Comparison of ENCODE assay signal across 7 cellular contexts in the genomic region with DNA sequence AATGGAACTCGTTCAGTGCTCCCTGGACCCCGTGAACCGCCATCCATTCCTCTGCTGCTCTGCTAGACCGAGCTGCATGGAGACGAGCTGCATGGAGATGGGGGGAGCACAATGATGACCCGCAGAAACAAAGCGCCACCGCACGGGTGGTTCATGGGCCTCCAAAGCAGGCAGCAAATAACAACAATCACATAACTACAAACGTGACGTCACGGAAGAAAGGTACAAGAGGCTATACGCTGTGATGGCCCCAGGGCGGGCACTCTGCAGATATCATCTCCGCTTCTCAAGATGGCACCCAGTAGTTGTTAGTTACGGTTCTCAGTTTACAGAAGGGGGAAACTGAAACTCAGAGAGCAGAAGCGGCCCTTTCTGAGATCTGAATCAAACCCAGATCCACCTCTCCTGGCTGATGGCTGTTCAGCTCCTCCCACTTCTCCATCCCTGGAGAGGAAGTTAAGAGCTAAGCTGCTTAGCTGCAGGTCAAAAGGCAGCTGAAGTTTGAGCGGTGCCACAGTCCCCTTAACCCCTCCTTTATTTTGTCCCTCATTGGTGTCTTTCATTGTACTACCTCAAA. TPM values are rescaled to one million over a fixed set of nuclear protein-coding genes. Genes with fewer than 3 reads are reported as not detected.
A peak's percentile ranks its signal among the peaks of the same experiment; 100 is the strongest.
DNase-seq lines count a peak whose midpoint lies in the region; ATAC-seq lines count a peak whose summit lies in the region.

No MANE protein-coding gene starts in this region.

- H3K4me1 ChIP-seq in trophoblast cell (ENCODE audit: control insufficient read depth in 1 of 2, insufficient read depth in 2 of 2, low read length in 2 of 2), result peaks cover 9 to 14% of the 10 kb centered on the region in 2 experiments

- no peak overlapping the region for H3K14ac ChIP-seq in trophoblast cell (ENCODE audit: low read length)

- H3K27me3 ChIP-seq in H7 (ENCODE audit: control insufficient read depth, insufficient read depth, low read length) (no peaks in the 10 kb centered on the region), trophoblast cell (ENCODE audit: insufficient read depth, low read length) (no peaks in the 10 kb centered on the region)

- no peak overlapping the region for H2BK12ac ChIP-seq in trophoblast cell (ENCODE audit: low read length)

- no peak overlapping the region for H4K12ac ChIP-seq in trophoblast cell (ENCODE audit: low read depth, low read length)

- no peaks in the 10 kb centered on the region for H3K9me3 Mint-ChIP-seq in activated naive CD8-positive, alpha-beta T cell treated with anti-CD3 and anti-CD28 coated beads, Interleukin-2, amount 50 U/mL, for 24 hours

- H2BK5ac ChIP-seq in trophoblast cell (ENCODE audit: low read depth, low read length, poor library complexity), result no peak overlapping the region

- no peak overlapping the region for H2AFZ ChIP-seq in trophoblast cell (ENCODE audit: insufficient read depth, low read length, poor library complexity)

- H3K27me3 Mint-ChIP-seq in activated naive CD8-positive, alpha-beta T cell treated with anti-CD3 and anti-CD28 coated beads, Interleukin-2, amount 50 U/mL, for 24 hours, result no peaks in the 10 kb centered on the region

- no CpG with 5 or more reads among the region's 18 CpGs for WGBS in trophoblast cell (ENCODE audit: extremely low coverage, insufficient coverage, insufficient read length)

- peak overlapping the region; percentile 9 for H3K4me2 ChIP-seq in trophoblast cell (ENCODE audit: low read length)

- peak overlapping the region; percentile 94 for H3K27ac Mint-ChIP-seq in activated naive CD8-positive, alpha-beta T cell treated with anti-CD3 and anti-CD28 coated beads, Interleukin-2, amount 50 U/mL, for 24 hours

- no peak overlapping the region for H4K91ac ChIP-seq in trophoblast cell (ENCODE audit: low read depth, low read length)

- H3K9me3 ChIP-seq in trophoblast cell (ENCODE audit: insufficient read depth, low read depth, low read length), result peaks cover 1% of the 10 kb centered on the region

- peaks cover 21% of the 10 kb centered on the region for H3K4me1 Mint-ChIP-seq in activated naive CD8-positive, alpha-beta T cell treated with anti-CD3 and anti-CD28 coated beads, Interleukin-2, amount 50 U/mL, for 24 hours

- peaks cover 30% of the 10 kb centered on the region for H3K36me3 Mint-ChIP-seq in activated naive CD8-positive, alpha-beta T cell treated with anti-CD3 and anti-CD28 coated beads, Interleukin-2, amount 50 U/mL, for 24 hours (ENCODE audit: low read depth)

- peaks cover 10% of the 10 kb centered on the region for H3K79me2 ChIP-seq in trophoblast cell (ENCODE audit: control insufficient read depth, insufficient read depth, low read length, poor library complexity)

- H3K23ac ChIP-seq in trophoblast cell (ENCODE audit: low read length), result no peak overlapping the region

- H3K36me3 ChIP-seq in H7 (replicated peaks; ENCODE audit: control insufficient read depth, insufficient read depth, low read length) (peaks cover 32% of the 10 kb centered on the region), trophoblast cell (ENCODE audit: control insufficient read depth in 1 of 2, insufficient read depth in 2 of 2, low read length in 2 of 2) (peaks cover 29% of the 10 kb centered on the region in 2 experiments)

- peak; percentile 51 for ATAC-seq in GM18511 (IDR thresholded peaks at IDR 0.05; ENCODE audit: unreplicated experiment)
- ATAC-seq in activated naive CD8-positive, alpha-beta T cell treated with anti-CD3 and anti-CD28 coated beads, Interleukin-2, amount 50 U/mL, for 24 hours, result peak; percentile 20

- H2AK5ac ChIP-seq in trophoblast cell (ENCODE audit: low read length), result no peak overlapping the region

- no peak overlapping the region for H4K8ac ChIP-seq in trophoblast cell (ENCODE audit: low read depth, low read length)

- peak overlapping the region; percentile 95 for H3K4me3 Mint-ChIP-seq in activated naive CD8-positive, alpha-beta T cell treated with anti-CD3 and anti-CD28 coated beads, Interleukin-2, amount 50 U/mL, for 24 hours

- H3K27ac ChIP-seq in trophoblast cell (ENCODE audit: low read depth, low read length), result no peak overlapping the region

- H3K18ac ChIP-seq in trophoblast cell (ENCODE audit: low read length), result no peak overlapping the region

- peak; percentile 48 for DNase-seq in H7
- DNase-seq in NCI-H82 (lab: John Stamatoyannopoulos, UW), result peak; percentile 96
- DNase-seq in activated naive CD8-positive, alpha-beta T cell treated with anti-CD3 and anti-CD28 coated beads, Interleukin-2, amount 50 U/mL, for 24 hours, result peak; percentile 27
- DNase-seq in trophoblast cell, result peak in 1 of 2 donors; percentile 7
- DNase-seq in NCI-H2171 treated with DMSO at 0.1 percent for 48 hours (lab: John Stamatoyannopoulos, UW), result no peak
- no peak for DNase-seq in OCI-M2 (lab: John Stamatoyannopoulos, UW; ENCODE audit: unreplicated experiment)

- peaks cover 7% of the 10 kb centered on the region for H3K79me1 ChIP-seq in trophoblast cell (ENCODE audit: low read length)

- H3K4ac ChIP-seq in trophoblast cell (ENCODE audit: low read depth, low read length), result peak overlapping the region; percentile 0

- H2BK120ac ChIP-seq in trophoblast cell (ENCODE audit: insufficient read depth, low read length, poor library complexity), result no peak overlapping the region

- no peak overlapping the region for H3K9ac ChIP-seq in trophoblast cell (ENCODE audit: low read length)

- H3K4me3 ChIP-seq in H7 (ENCODE audit: insufficient read depth, low read depth, low read length), result no peak overlapping the region; the same call in 1 of the 2 replicates
- H3K4me3 ChIP-seq in trophoblast cell (ENCODE audit: low read depth, low read length), result no peak overlapping the region

RNA-seq across cellular contexts. Expression of a gene that starts 1.7 kb away (rescaled TPM):
- 36.2 and 40.6 TPM in 2 replicates for total RNA-seq in H7 (2014; rRNA removed; shearing (Covaris generic))
- polyA plus RNA-seq in trophoblast cell (2013), result 36.9 and 40.8 TPM in 2 replicates

RNA-seq across cellular contexts. Expression of a gene that starts 6.9 kb away (rescaled TPM):
- 24.1 and 24.9 TPM in 2 replicates for total RNA-seq in H7 (2014; rRNA removed; shearing (Covaris generic))
- 10.6 and 11.9 TPM in 2 replicates for polyA plus RNA-seq in trophoblast cell (2013)

RNA-seq across cellular contexts. Expression of a gene that starts 18.3 kb away (rescaled TPM):
- total RNA-seq in H7 (2014; rRNA removed; shearing (Covaris generic)), result 6.6 and 6.7 TPM in 2 replicates
- polyA plus RNA-seq in trophoblast cell (2013), result 15.7 and 17.3 TPM in 2 replicates

RNA-seq across cellular contexts. Expression of a gene that starts 33.7 kb away (rescaled TPM):
- total RNA-seq in H7 (2014; rRNA removed; shearing (Covaris generic)), result 44.0 and 45.0 TPM in 2 replicates
- polyA plus RNA-seq in trophoblast cell (2013), result 39.2 and 41.2 TPM in 2 replicates

RNA-seq across cellular contexts. Expression of a gene that starts 43.3 kb away (rescaled TPM):
- total RNA-seq in H7 (2014; rRNA removed; shearing (Covaris generic)), result 0.94 and 2.7 TPM in 2 replicates
- 1.4 TPM in 2 replicates for polyA plus RNA-seq in trophoblast cell (2013)

Comparison
In these comparisons a context has a peak if more than half of its experiments do, and no peak if none do; other contexts are left out.
1. DNase-seq: peak in H7 (single experiment), NCI-H82 (single experiment) and activated naive CD8-positive, alpha-beta T cell treated with anti-CD3 and anti-CD28 coated beads, Interleukin-2, amount 50 U/mL, for 24 hours (single experiment); none in NCI-H2171 treated with DMSO at 0.1 percent for 48 hours (single experiment) and OCI-M2 (single experiment).